8 cellular contexts compared by ENCODE assay signal in genomic region chr1:117366982-117367768, GRCh38. TPM values are rescaled to one million over a fixed set of nuclear protein-coding genes. Genes with fewer than 3 reads are reported as not detected.
DNase-seq lines count a peak whose midpoint lies in the region; ATAC-seq and TF ChIP-seq lines count a peak whose summit lies in the region.

MAN1A2 (plus strand) TSS chr1:117367449; CDS start chr1:117368184, 735 bp downstream.

- TF ChIP-seq CTCF in 22Rv1 (IDR thresholded peaks at IDR 0.05) = no peak

- ATAC-seq in GM18505 (IDR thresholded peaks at IDR 0.05; ENCODE audit: unreplicated experiment) = peak; percentile 64
- peak; percentile 61 for ATAC-seq in HG02970 (IDR thresholded peaks at IDR 0.05; ENCODE audit: low FRiP score, unreplicated experiment)

- DNase-seq in NCI-H2196 treated with DMSO at 0.1 percent for 48 hours (lab: John Stamatoyannopoulos, UW; ENCODE audit: unreplicated experiment) (peak; percentile 65), cerebellum (ENCODE audit: low spot score) (peak; percentile 71), kidney glomerular epithelial cell (lab: John Stamatoyannopoulos, UW) (peak; percentile 68)
- DNase-seq in activated CD4-positive, alpha-beta T cell treated with anti-CD3 and anti-CD28 coated beads for 1 hour = peak; percentile 64
- DNase-seq in stimulated activated CD4-positive, alpha-beta T cell treated with anti-CD3 and anti-CD28 coated beads, Interleukin-1b, Interleukin-23, amount 100 ng/mL, for 24 hours (ENCODE audit: low read depth in 4 of 4, low spot score in 1 of 4) = peak in 3 of 4 experiments; percentile 38 to 76 (median 60)

- peak; percentile 75 for TF ChIP-seq POLR2A in GM18505 (IDR thresholded peaks at IDR 0.05; ENCODE audit: borderline replicate concordance, extremely low read depth, insufficient read depth, insufficient read length)

- H3K27ac ChIP-seq in 22Rv1 = peak within 1 kb of the TSS; percentile 95

RNA-seq across cellular contexts. Expression of gene MAN1A2, which starts in this region (rescaled TPM):
- total RNA-seq in cerebellum = 63.8 TPM

Comparison
In these comparisons a context has a peak if more than half of its experiments do, and no peak if none do; other contexts are left out.
1. Peak in every context shown above with its lines: DNase-seq, ATAC-seq and H3K27ac ChIP-seq.